Comparison of ENCODE assay signal across 18 cellular contexts in genomic region chr11:60175860-60176275, GRCh38. TPM values are rescaled to one million over a fixed set of nuclear protein-coding genes. Genes with fewer than 3 reads are reported as not detected.
A peak's percentile ranks its signal among the peaks of the same experiment; 100 is the strongest.
DNase-seq lines count a peak whose midpoint lies in the region; ATAC-seq and TF ChIP-seq lines count a peak whose summit lies in the region.
"Had no signal": no experiment of that assay in that cellular context is flagged by ENCODE, and none has a peak within 500 bp of the region (broad histone marks: within the 10 kb centered on the region; RNA-seq: fewer than 3 reads in every experiment).

No MANE protein-coding gene starts in this region.

- peaks cover 18% of the 10 kb centered on the region for H3K4me1 Mint-ChIP-seq in activated CD8-positive, alpha-beta T cell treated with anti-CD3 and anti-CD28 coated beads for 36 hours (ENCODE audit: low read depth)
- H3K4me1 Mint-ChIP-seq in activated CD8-positive, alpha-beta T cell treated with anti-CD3 and anti-CD28 coated beads, Interleukin-2, amount 10 ng/mL, durations not matched to agents 7 days and 5 days (ENCODE audit: low read depth): peaks cover 5% of the 10 kb centered on the region
- H3K4me1 Mint-ChIP-seq in stimulated activated effector memory CD8-positive, alpha-beta T cell treated with anti-CD3 and anti-CD28 coated beads, Interleukin-12 subunit alpha, Interleukin-12 subunit beta, amount 100 ng/mL, for 72 hours: peaks cover 7% of the 10 kb centered on the region

- CTCF ChIA-PET in activated CD8-positive, alpha-beta T cell treated with anti-CD3 and anti-CD28 coated beads for 36 hours (lab: Charles Lee): no interaction called here
- CTCF ChIA-PET in activated CD8-positive, alpha-beta T cell treated with anti-CD3 and anti-CD28 coated beads, Interleukin-2, amount 10 ng/mL, durations not matched to agents 7 days and 5 days (lab: Charles Lee): no interaction called here

- peaks cover 32% of the 10 kb centered on the region for H3K27me3 Mint-ChIP-seq in activated CD8-positive, alpha-beta T cell treated with anti-CD3 and anti-CD28 coated beads for 36 hours
- peaks cover 2% of the 10 kb centered on the region for H3K27me3 Mint-ChIP-seq in activated CD8-positive, alpha-beta T cell treated with anti-CD3 and anti-CD28 coated beads, Interleukin-2, amount 10 ng/mL, durations not matched to agents 7 days and 5 days (ENCODE audit: low read depth)

- POLR2A ChIA-PET in activated CD8-positive, alpha-beta T cell treated with anti-CD3 and anti-CD28 coated beads for 36 hours (lab: Charles Lee): no interaction called here
- POLR2A ChIA-PET in activated CD8-positive, alpha-beta T cell treated with anti-CD3 and anti-CD28 coated beads, Interleukin-2, amount 10 ng/mL, durations not matched to agents 7 days and 5 days (lab: Charles Lee): no interaction called here

- intact Hi-C loops in activated CD8-positive, alpha-beta T cell treated with anti-CD3 and anti-CD28 coated beads for 36 hours (cut with micrococcal nuclease): no loop called here

- DNase-seq in activated CD8-positive, alpha-beta T cell treated with anti-CD3 and anti-CD28 coated beads for 36 hours: peak; percentile 63
- no peak for DNase-seq in activated CD8-positive, alpha-beta T cell treated with anti-CD3 and anti-CD28 coated beads, Interleukin-2, amount 10 ng/mL, durations not matched to agents 7 days and 5 days
- DNase-seq in stimulated activated effector memory CD8-positive, alpha-beta T cell treated with anti-CD3 and anti-CD28 coated beads, Interleukin-12 subunit alpha, Interleukin-12 subunit beta, amount 100 ng/mL, for 72 hours (ENCODE audit: low spot score in 2 of 2): no peak
- no peak for DNase-seq in NCI-H1092 (lab: John Stamatoyannopoulos, UW)
- DNase-seq: activated T-cell treated with anti-CD3 and anti-CD28 coated beads, Interleukin-2, amount 50 U/mL, for 4 hours; CD8-positive, alpha-beta memory T cell; colonic mucosa; H7; hippocampal formation; KBM-7; NCI-H69; RPMI8226; T-cell had no signal

- no peaks in the 10 kb centered on the region for H3K9me3 Mint-ChIP-seq in activated CD8-positive, alpha-beta T cell treated with anti-CD3 and anti-CD28 coated beads for 36 hours
- no peaks in the 10 kb centered on the region for H3K9me3 Mint-ChIP-seq in activated CD8-positive, alpha-beta T cell treated with anti-CD3 and anti-CD28 coated beads, Interleukin-2, amount 10 ng/mL, durations not matched to agents 7 days and 5 days (ENCODE audit: insufficient read depth)
- H3K9me3 Mint-ChIP-seq in stimulated activated effector memory CD8-positive, alpha-beta T cell treated with anti-CD3 and anti-CD28 coated beads, Interleukin-12 subunit alpha, Interleukin-12 subunit beta, amount 100 ng/mL, for 72 hours: no peaks in the 10 kb centered on the region
- H3K9me3 Mint-ChIP-seq: CD8-positive, alpha-beta memory T cell; T-cell had no signal

- H3K27ac Mint-ChIP-seq in activated CD8-positive, alpha-beta T cell treated with anti-CD3 and anti-CD28 coated beads for 36 hours: peak overlapping the region; percentile 29
- H3K27ac Mint-ChIP-seq in activated CD8-positive, alpha-beta T cell treated with anti-CD3 and anti-CD28 coated beads, Interleukin-2, amount 10 ng/mL, durations not matched to agents 7 days and 5 days: no peak overlapping the region
- peak overlapping the region; percentile 35 for H3K27ac Mint-ChIP-seq in stimulated activated effector memory CD8-positive, alpha-beta T cell treated with anti-CD3 and anti-CD28 coated beads, Interleukin-12 subunit alpha, Interleukin-12 subunit beta, amount 100 ng/mL, for 72 hours
- H3K27ac Mint-ChIP-seq: T-cell had no signal

- H3K36me3 Mint-ChIP-seq in activated CD8-positive, alpha-beta T cell treated with anti-CD3 and anti-CD28 coated beads for 36 hours (ENCODE audit: low read depth): no peaks in the 10 kb centered on the region
- no peaks in the 10 kb centered on the region for H3K36me3 Mint-ChIP-seq in activated CD8-positive, alpha-beta T cell treated with anti-CD3 and anti-CD28 coated beads, Interleukin-2, amount 10 ng/mL, durations not matched to agents 7 days and 5 days (ENCODE audit: low read depth)
- no peaks in the 10 kb centered on the region for H3K36me3 Mint-ChIP-seq in stimulated activated effector memory CD8-positive, alpha-beta T cell treated with anti-CD3 and anti-CD28 coated beads, Interleukin-12 subunit alpha, Interleukin-12 subunit beta, amount 100 ng/mL, for 72 hours
- H3K36me3 Mint-ChIP-seq: CD8-positive, alpha-beta memory T cell; T-cell had no signal

- TF ChIP-seq CTCF in activated CD8-positive, alpha-beta T cell treated with anti-CD3 and anti-CD28 coated beads for 36 hours (IDR thresholded peaks at IDR 0.05): no peak

- H3K4me3 Mint-ChIP-seq in activated CD8-positive, alpha-beta T cell treated with anti-CD3 and anti-CD28 coated beads for 36 hours: no peak overlapping the region
- no peak overlapping the region for H3K4me3 Mint-ChIP-seq in activated CD8-positive, alpha-beta T cell treated with anti-CD3 and anti-CD28 coated beads, Interleukin-2, amount 10 ng/mL, durations not matched to agents 7 days and 5 days
- no peak overlapping the region for H3K4me3 Mint-ChIP-seq in stimulated activated effector memory CD8-positive, alpha-beta T cell treated with anti-CD3 and anti-CD28 coated beads, Interleukin-12 subunit alpha, Interleukin-12 subunit beta, amount 100 ng/mL, for 72 hours
- H3K4me3 Mint-ChIP-seq: activated T-cell treated with anti-CD3 and anti-CD28 coated beads, Interleukin-2, amount 50 U/mL, for 4 hours; T-cell had no signal

- peak; percentile 90 for ATAC-seq in activated CD8-positive, alpha-beta T cell treated with anti-CD3 and anti-CD28 coated beads for 36 hours
- ATAC-seq in activated CD8-positive, alpha-beta T cell treated with anti-CD3 and anti-CD28 coated beads, Interleukin-2, amount 10 ng/mL, durations not matched to agents 7 days and 5 days: no peak
- ATAC-seq in GM21619 (IDR thresholded peaks at IDR 0.05; ENCODE audit: unreplicated experiment) (peak; percentile 62), HG03354 (IDR thresholded peaks at IDR 0.05; ENCODE audit: poor library complexity, severe bottlenecking, unreplicated experiment) (peak; percentile 67), GM19351 (IDR thresholded peaks at IDR 0.05; ENCODE audit: unreplicated experiment) (no peak), HG03045 (IDR thresholded peaks at IDR 0.05; ENCODE audit: unreplicated experiment) (no peak)
- peak; percentile 62 for ATAC-seq in stimulated activated effector memory CD8-positive, alpha-beta T cell treated with anti-CD3 and anti-CD28 coated beads, Interleukin-12 subunit alpha, Interleukin-12 subunit beta, amount 100 ng/mL, for 72 hours
- ATAC-seq: esophagus mucosa had no signal

RNA-seq across cellular contexts. Expression of gene MS4A6A, which starts 7.0 kb away (rescaled TPM):
- not detected for total RNA-seq in activated CD8-positive, alpha-beta T cell treated with anti-CD3 and anti-CD28 coated beads for 36 hours
- not detected for total RNA-seq in activated CD8-positive, alpha-beta T cell treated with anti-CD3 and anti-CD28 coated beads, Interleukin-2, amount 10 ng/mL, durations not matched to agents 7 days and 5 days
- total RNA-seq: activated T-cell treated with anti-CD3 and anti-CD28 coated beads, Interleukin-2, amount 50 U/mL, for 4 hours; H7 had no signal

Comparison
In these comparisons a context has a peak if more than half of its experiments do, and no peak if none do; other contexts are left out.
1. ATAC-seq: peak in activated CD8-positive, alpha-beta T cell treated with anti-CD3 and anti-CD28 coated beads for 36 hours (single experiment), GM21619 (single experiment), HG03354 (single experiment) and stimulated activated effector memory CD8-positive, alpha-beta T cell treated with anti-CD3 and anti-CD28 coated beads, Interleukin-12 subunit alpha, Interleukin-12 subunit beta, amount 100 ng/mL, for 72 hours (single experiment); none in activated CD8-positive, alpha-beta T cell treated with anti-CD3 and anti-CD28 coated beads, Interleukin-2, amount 10 ng/mL, durations not matched to agents 7 days and 5 days (single experiment), GM19351 (single experiment) and HG03045 (single experiment).